In genomic region chr6:157148391-157149323, GRCh38 we compare ENCODE assay signal across 1 cellular context.
A peak's percentile ranks its signal among the peaks of the same experiment; 100 is the strongest.
TF ChIP-seq lines count a peak whose summit lies in the region.

No MANE protein-coding gene starts in this region.

TF ChIP-seq in HepG2, 621 proteins besides CTCF, POLR2A, EP300 and RAD21 (continued from another document):
- TF ChIP-seq, protein P1, sequence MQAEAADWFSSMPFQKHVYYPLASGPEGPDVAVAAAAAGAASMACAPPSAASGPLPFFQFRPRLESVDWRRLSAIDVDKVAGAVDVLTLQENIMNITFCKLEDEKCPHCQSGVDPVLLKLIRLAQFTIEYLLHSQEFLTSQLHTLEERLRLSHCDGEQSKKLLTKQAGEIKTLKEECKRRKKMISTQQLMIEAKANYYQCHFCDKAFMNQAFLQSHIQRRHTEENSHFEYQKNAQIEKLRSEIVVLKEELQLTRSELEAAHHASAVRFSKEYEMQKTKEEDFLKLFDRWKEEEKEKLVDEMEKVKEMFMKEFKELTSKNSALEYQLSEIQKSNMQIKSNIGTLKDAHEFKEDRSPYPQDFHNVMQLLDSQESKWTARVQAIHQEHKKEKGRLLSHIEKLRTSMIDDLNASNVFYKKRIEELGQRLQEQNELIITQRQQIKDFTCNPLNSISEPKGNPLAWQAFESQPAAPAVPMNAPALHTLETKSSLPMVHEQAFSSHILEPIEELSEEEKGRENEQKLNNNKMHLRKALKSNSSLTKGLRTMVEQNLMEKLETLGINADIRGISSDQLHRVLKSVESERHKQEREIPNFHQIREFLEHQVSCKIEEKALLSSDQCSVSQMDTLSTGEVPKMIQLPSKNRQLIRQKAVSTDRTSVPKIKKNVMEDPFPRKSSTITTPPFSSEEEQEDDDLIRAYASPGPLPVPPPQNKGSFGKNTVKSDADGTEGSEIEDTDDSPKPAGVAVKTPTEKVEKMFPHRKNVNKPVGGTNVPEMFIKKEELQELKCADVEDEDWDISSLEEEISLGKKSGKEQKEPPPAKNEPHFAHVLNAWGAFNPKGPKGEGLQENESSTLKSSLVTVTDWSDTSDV (CRISPR knock-in tag; IDR thresholded peaks at IDR 0.05), result peak; percentile 53; the same call in 1 of the 2 replicates
- TF ChIP-seq ZNF296 (CRISPR knock-in tag; conservative IDR thresholded peaks at IDR 0.05) (no peak), KDM5A (IDR thresholded peaks at IDR 0.05; ENCODE audit: borderline replicate concordance, low read length) (no peak), AGO2 (optimal IDR thresholded peaks at IDR 0.05; ENCODE audit: low read depth, low read length) (peak; percentile 28)
TF ChIP-seq in HepG2: peak in this region for 6.
